1 cellular context compared by ENCODE assay signal in the genomic region with DNA sequence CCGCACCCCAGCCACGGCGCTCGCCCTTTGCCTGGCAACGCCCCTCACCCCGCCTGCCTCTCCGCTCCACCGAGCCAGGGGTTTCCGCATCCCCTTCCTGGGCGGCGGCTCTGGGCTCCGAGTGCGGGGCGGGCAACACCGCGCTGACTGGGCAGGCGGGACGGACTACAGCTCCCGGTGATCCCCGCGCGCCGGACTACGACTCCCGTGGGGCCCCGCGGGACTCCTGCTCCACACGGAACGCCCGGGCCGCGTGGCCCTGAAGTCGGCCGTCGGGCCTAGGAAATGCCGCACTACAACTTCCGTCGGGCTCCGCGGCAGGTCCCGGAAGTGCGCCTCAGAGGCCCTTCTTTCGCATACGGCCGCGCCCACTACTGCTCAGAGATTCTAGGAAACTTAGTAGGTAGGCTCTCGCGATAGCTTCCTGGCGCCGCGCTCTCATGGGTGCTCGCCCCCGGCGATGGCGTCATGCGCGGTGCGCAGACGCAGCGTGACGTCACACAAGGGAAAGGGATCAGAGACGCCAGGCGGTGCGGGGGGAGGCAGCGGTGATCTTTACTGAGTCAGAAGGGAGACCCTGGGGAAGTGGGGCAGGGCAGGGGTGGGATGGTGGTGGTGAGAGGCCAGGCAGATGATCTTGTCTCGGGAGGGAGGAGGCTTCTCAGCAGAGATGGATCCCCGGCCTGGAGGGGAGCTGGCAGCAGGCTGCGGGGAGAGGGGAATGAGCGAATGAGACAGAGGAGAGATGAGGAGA.
A peak's percentile ranks its signal among the peaks of the same experiment; 100 is the strongest.
TF ChIP-seq lines count a peak whose summit lies in the region.

A gene with protein sequence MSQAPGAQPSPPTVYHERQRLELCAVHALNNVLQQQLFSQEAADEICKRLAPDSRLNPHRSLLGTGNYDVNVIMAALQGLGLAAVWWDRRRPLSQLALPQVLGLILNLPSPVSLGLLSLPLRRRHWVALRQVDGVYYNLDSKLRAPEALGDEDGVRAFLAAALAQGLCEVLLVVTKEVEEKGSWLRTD (minus strand): TSS at position 123 of the 754 bp plus-strand sequence. CDS start 760 bp downstream, outside the sequence.

TF ChIP-seq in GM12878, 131 proteins besides CTCF, POLR2A, EP300 and RAD21 (continued from another document and continues in another):
- TF ChIP-seq CHD1 (IDR thresholded peaks at IDR 0.05; ENCODE audit: low read depth, low read length): no peak
- peak; percentile 79 for TF ChIP-seq MYC (IDR thresholded peaks at IDR 0.05; ENCODE audit: insufficient read depth, insufficient read length, insufficient replicate concordance, low read length, severe bottlenecking)
- TF ChIP-seq CEBPB (IDR thresholded peaks at IDR 0.05; ENCODE audit: borderline replicate concordance in 1 of 2, low read depth in 2 of 2, low read length in 2 of 2): no peak
- TF ChIP-seq STAT3 (IDR thresholded peaks at IDR 0.05; ENCODE audit: low read depth, low read length): no peak
- no peak for TF ChIP-seq ZNF24 (IDR thresholded peaks at IDR 0.05)
- TF ChIP-seq BHLHE40 (IDR thresholded peaks at IDR 0.05; ENCODE audit: borderline replicate concordance in 1 of 2, low read depth in 2 of 2, low read length in 1 of 2): peak; percentile 24 to 60; a peak in 2 of 4 replicates
- peak in 1 of 2 experiments; percentile 14; a peak in 2 of 4 replicates for TF ChIP-seq IKZF2 (IDR thresholded peaks at IDR 0.05)
- no peak; the same call in 1 of the 2 replicates for TF ChIP-seq POLR2AphosphoS5 (IDR thresholded peaks at IDR 0.05; ENCODE audit: low read length)
- no peak for TF ChIP-seq HSF1 (IDR thresholded peaks at IDR 0.05; ENCODE audit: low read depth, low read length)
- TF ChIP-seq, protein P1, sequence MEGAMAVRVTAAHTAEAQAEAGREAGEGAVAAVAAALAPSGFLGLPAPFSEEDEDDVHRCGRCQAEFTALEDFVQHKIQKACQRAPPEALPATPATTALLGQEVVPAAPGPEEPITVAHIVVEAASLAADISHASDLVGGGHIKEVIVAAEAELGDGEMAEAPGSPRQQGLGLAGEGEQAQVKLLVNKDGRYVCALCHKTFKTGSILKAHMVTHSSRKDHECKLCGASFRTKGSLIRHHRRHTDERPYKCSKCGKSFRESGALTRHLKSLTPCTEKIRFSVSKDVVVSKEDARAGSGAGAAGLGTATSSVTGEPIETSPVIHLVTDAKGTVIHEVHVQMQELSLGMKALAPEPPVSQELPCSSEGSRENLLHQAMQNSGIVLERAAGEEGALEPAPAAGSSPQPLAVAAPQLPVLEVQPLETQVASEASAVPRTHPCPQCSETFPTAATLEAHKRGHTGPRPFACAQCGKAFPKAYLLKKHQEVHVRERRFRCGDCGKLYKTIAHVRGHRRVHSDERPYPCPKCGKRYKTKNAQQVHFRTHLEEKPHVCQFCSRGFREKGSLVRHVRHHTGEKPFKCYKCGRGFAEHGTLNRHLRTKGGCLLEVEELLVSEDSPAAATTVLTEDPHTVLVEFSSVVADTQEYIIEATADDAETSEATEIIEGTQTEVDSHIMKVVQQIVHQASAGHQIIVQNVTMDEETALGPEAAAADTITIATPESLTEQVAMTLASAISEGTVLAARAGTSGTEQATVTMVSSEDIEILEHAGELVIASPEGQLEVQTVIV (IDR thresholded peaks at IDR 0.05; ENCODE audit: borderline replicate concordance, partially characterized antibody): peak; percentile 83
- TF ChIP-seq PAX5 (IDR thresholded peaks at IDR 0.05; ENCODE audit: borderline replicate concordance, low read depth, low read length): peak; percentile 3; the same call in 1 of the 2 replicates
- no peak for TF ChIP-seq KAT2A (conservative IDR thresholded peaks at IDR 0.05; ENCODE audit: control insufficient read depth, low read depth, low read length)
- TF ChIP-seq ZNF274 (IDR thresholded peaks at IDR 0.05; ENCODE audit: insufficient read depth, insufficient read length): no peak
- TF ChIP-seq, protein P2, sequence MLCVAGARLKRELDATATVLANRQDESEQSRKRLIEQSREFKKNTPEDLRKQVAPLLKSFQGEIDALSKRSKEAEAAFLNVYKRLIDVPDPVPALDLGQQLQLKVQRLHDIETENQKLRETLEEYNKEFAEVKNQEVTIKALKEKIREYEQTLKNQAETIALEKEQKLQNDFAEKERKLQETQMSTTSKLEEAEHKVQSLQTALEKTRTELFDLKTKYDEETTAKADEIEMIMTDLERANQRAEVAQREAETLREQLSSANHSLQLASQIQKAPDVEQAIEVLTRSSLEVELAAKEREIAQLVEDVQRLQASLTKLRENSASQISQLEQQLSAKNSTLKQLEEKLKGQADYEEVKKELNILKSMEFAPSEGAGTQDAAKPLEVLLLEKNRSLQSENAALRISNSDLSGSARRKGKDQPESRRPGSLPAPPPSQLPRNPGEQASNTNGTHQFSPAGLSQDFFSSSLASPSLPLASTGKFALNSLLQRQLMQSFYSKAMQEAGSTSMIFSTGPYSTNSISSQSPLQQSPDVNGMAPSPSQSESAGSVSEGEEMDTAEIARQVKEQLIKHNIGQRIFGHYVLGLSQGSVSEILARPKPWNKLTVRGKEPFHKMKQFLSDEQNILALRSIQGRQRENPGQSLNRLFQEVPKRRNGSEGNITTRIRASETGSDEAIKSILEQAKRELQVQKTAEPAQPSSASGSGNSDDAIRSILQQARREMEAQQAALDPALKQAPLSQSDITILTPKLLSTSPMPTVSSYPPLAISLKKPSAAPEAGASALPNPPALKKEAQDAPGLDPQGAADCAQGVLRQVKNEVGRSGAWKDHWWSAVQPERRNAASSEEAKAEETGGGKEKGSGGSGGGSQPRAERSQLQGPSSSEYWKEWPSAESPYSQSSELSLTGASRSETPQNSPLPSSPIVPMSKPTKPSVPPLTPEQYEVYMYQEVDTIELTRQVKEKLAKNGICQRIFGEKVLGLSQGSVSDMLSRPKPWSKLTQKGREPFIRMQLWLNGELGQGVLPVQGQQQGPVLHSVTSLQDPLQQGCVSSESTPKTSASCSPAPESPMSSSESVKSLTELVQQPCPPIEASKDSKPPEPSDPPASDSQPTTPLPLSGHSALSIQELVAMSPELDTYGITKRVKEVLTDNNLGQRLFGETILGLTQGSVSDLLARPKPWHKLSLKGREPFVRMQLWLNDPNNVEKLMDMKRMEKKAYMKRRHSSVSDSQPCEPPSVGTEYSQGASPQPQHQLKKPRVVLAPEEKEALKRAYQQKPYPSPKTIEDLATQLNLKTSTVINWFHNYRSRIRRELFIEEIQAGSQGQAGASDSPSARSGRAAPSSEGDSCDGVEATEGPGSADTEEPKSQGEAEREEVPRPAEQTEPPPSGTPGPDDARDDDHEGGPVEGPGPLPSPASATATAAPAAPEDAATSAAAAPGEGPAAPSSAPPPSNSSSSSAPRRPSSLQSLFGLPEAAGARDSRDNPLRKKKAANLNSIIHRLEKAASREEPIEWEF (IDR thresholded peaks at IDR 0.05; ENCODE audit: insufficient replicate concordance, low read depth, low read length): no peak
- TF ChIP-seq NR2C1 (IDR thresholded peaks at IDR 0.05): peak; percentile 61
- TF ChIP-seq ZBTB33 (IDR thresholded peaks at IDR 0.05): no peak
- peak; percentile 86; the same call in 1 of the 2 replicates for TF ChIP-seq TARDBP (IDR thresholded peaks at IDR 0.05; ENCODE audit: borderline replicate concordance)
- TF ChIP-seq TCF3 (IDR thresholded peaks at IDR 0.05; ENCODE audit: borderline replicate concordance, insufficient read depth, low read depth, low read length): no peak
- TF ChIP-seq RELB (IDR thresholded peaks at IDR 0.05; ENCODE audit: low read depth): peak; percentile 31; the same call in 1 of the 2 replicates
- no peak; the same call in 1 of the 2 replicates for TF ChIP-seq MTA3 (IDR thresholded peaks at IDR 0.05; ENCODE audit: borderline replicate concordance, low read length)
- TF ChIP-seq SREBF2 (IDR thresholded peaks at IDR 0.05; ENCODE audit: low read length): no peak
- peak; percentile 45; the same call in 1 of the 2 replicates for TF ChIP-seq RAD51 (IDR thresholded peaks at IDR 0.05)
- peak; percentile 72 for TF ChIP-seq KLF5 (IDR thresholded peaks at IDR 0.05; ENCODE audit: partially characterized antibody)
- peak; percentile 85 for TF ChIP-seq GATAD2B (conservative IDR thresholded peaks at IDR 0.05; ENCODE audit: low read depth)
- TF ChIP-seq YBX1 (IDR thresholded peaks at IDR 0.05): no peak
- TF ChIP-seq RFX5 (IDR thresholded peaks at IDR 0.05; ENCODE audit: low read depth, low read length): no peak
- TF ChIP-seq REST (IDR thresholded peaks at IDR 0.05; ENCODE audit: low read depth, low read length): no peak
- peak; percentile 69; the same call in 1 of the 2 replicates for TF ChIP-seq LARP7 (IDR thresholded peaks at IDR 0.05)
- TF ChIP-seq DPF2 (IDR thresholded peaks at IDR 0.05): no peak; the same call in 1 of the 2 replicates
- TF ChIP-seq SREBF1 (IDR thresholded peaks at IDR 0.05; ENCODE audit: low read length): peak; percentile 77
- TF ChIP-seq NFYA (IDR thresholded peaks at IDR 0.05; ENCODE audit: borderline replicate concordance, low read depth, low read length): no peak
- TF ChIP-seq SUPT20H (IDR thresholded peaks at IDR 0.05; ENCODE audit: borderline replicate concordance, control insufficient read depth, low read depth, low read length): no peak
- 0 out of 2 replicates have a peak, but pooled peaks have one; percentile 18 for TF ChIP-seq NRF1 (conservative IDR thresholded peaks at IDR 0.05; ENCODE audit: low read depth, low read length)
- no peak for TF ChIP-seq FOS (IDR thresholded peaks at IDR 0.05; ENCODE audit: borderline replicate concordance, extremely low read depth, insufficient read length)
